Comparison of ENCODE assay signal across 10 cellular contexts in the genomic region with DNA sequence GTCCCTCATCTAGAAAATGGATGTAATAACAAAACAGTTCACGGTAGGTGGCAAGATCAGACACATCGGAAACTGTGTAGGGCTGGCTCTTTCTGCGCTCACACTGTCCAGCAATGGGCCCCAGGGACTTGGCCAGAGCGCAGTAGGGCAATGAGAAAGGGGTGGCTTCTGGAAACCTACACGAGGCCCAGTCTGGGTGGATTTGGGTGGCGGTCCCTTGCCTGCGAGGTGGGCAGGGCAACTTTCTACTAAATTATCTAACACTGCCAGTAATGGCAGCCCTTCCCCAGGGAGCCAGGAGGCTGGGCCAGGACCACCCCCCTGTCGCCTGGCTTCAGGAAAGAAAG. TPM values are rescaled to one million over a fixed set of nuclear protein-coding genes. Genes with fewer than 3 reads are reported as not detected.
A peak's percentile ranks its signal among the peaks of the same experiment; 100 is the strongest.
DNase-seq lines count a peak whose midpoint lies in the region; ATAC-seq and TF ChIP-seq lines count a peak whose summit lies in the region.
"Had no signal": no experiment of that assay in that cellular context is flagged by ENCODE, and none has a peak within 500 bp of the region (broad histone marks: within the 10 kb centered on the region; RNA-seq: fewer than 3 reads in every experiment).

No MANE protein-coding gene starts in this region.

- peaks cover 3% of the 10 kb centered on the region for H3K36me3 Mint-ChIP-seq in endothelial cell (ENCODE audit: low read depth, unreplicated experiment)

- H3K36me3 ChIP-seq in DND-41 (ENCODE audit: insufficient read depth, low read length) (no peaks in the 10 kb centered on the region), PC-3 (ENCODE audit: low read depth, low read length) (no peaks in the 10 kb centered on the region), prostate gland (no peaks in the 10 kb centered on the region)

- H3K27me3 ChIP-seq in DND-41 (ENCODE audit: insufficient read depth, low read length, poor library complexity), result no peaks in the 10 kb centered on the region
- H3K27me3 ChIP-seq in PC-3 (ENCODE audit: low read length), result no peaks in the 10 kb centered on the region
- H3K27me3 ChIP-seq in prostate gland (replicated peaks; ENCODE audit: insufficient read depth), result no peaks in the 10 kb centered on the region

- H3K27ac ChIP-seq in DND-41 (ENCODE audit: low read length), result no peak overlapping the region; the same call in 1 of the 2 replicates
- no peak overlapping the region for H3K27ac ChIP-seq in PC-3 (ENCODE audit: low read length)
- H3K27ac ChIP-seq in prostate gland, result peak overlapping the region; percentile 77 to 80

- ATAC-seq in DND-41 (ENCODE audit: insufficient read depth, low read depth) (no peak), PC-3 (no peak), HG02798 (IDR thresholded peaks at IDR 0.05; ENCODE audit: poor library complexity, unreplicated experiment) (no peak), GM21737 (IDR thresholded peaks at IDR 0.05; ENCODE audit: unreplicated experiment) (no peak), GM18502 (IDR thresholded peaks at IDR 0.05; ENCODE audit: poor library complexity, unreplicated experiment) (no peak)

- no peak for TF ChIP-seq CTCF in DND-41 (IDR thresholded peaks at IDR 0.05; ENCODE audit: borderline replicate concordance, extremely low read depth, low read length, poor library complexity, severe bottlenecking)
- TF ChIP-seq CTCF in PC-3 (conservative IDR thresholded peaks at IDR 0.05; ENCODE audit: low read depth, low read length), result no peak
- no peak for TF ChIP-seq CTCF in endothelial cell (IDR thresholded peaks at IDR 0.05; ENCODE audit: unreplicated experiment)
- no peak for TF ChIP-seq CTCF in prostate gland (IDR thresholded peaks at IDR 0.05)

- H4K20me1 ChIP-seq in DND-41 (ENCODE audit: insufficient read depth, low read length), result peaks cover 17% of the 10 kb centered on the region
- H4K20me1 ChIP-seq in PC-3 (ENCODE audit: low read length), result no peaks in the 10 kb centered on the region

- H3K4me3 ChIP-seq in DND-41 (ENCODE audit: low read depth in 1 of 2, low read length in 2 of 2), result peak overlapping the region in 1 of 2 experiments; percentile 55; a peak in 1 of 4 replicates
- no peak overlapping the region for H3K4me3 ChIP-seq in PC-3 (ENCODE audit: low read length)
- H3K4me3 ChIP-seq in prostate gland, result peak overlapping the region in 1 of 2 donors; percentile 80

- peak overlapping the region; percentile 85 for H3K4me3 Mint-ChIP-seq in endothelial cell (ENCODE audit: unreplicated experiment)

- H3K9me3 Mint-ChIP-seq in endothelial cell (ENCODE audit: unreplicated experiment), result no peaks in the 10 kb centered on the region

- intact Hi-C loops in PC-3 (cut with micrococcal nuclease), result no loop called here
- intact Hi-C loops in prostate gland (cut with DNase I), result loop anchor here (5.0 kb wide), 1 partner anchor 48 kb away; no protein-coding TSS in a partner anchor

- H3K9me3 ChIP-seq in DND-41 (ENCODE audit: insufficient read depth, low read length, severe bottlenecking), result no peaks in the 10 kb centered on the region
- H3K9me3 ChIP-seq in PC-3 (ENCODE audit: low read length), result no peaks in the 10 kb centered on the region
- H3K9me3 ChIP-seq in prostate gland, result no peaks in the 10 kb centered on the region

- H3K4me1 ChIP-seq in DND-41 (ENCODE audit: insufficient read depth, low read length) (peaks cover 50% of the 10 kb centered on the region), PC-3 (ENCODE audit: insufficient read depth, low read length) (peaks cover 67% of the 10 kb centered on the region), prostate gland (replicated peaks) (peaks cover 28% of the 10 kb centered on the region)

- H3K4me1 Mint-ChIP-seq in endothelial cell (ENCODE audit: unreplicated experiment), result peaks cover 26% of the 10 kb centered on the region

- no TSS peak for BruUV-seq in PC-3 (replicated peaks; lab: Mats Ljungman, UMichigan)

- H3K79me2 ChIP-seq in DND-41 (ENCODE audit: insufficient read depth, low read length), result peaks cover 23% of the 10 kb centered on the region
- H3K79me2 ChIP-seq in PC-3 (ENCODE audit: low read length), result peaks cover 32% of the 10 kb centered on the region

- 79% methylated on average over 8 of the region's 8 CpGs for WGBS in prostate gland

- H3K27ac Mint-ChIP-seq in endothelial cell (ENCODE audit: unreplicated experiment), result peak overlapping the region; percentile 42

- no peaks in the 10 kb centered on the region for H3K9me2 ChIP-seq in PC-3 (replicated peaks; ENCODE audit: low read length)

- TF ChIP-seq POLR2A in prostate gland (IDR thresholded peaks at IDR 0.05), result no peak

- H3K9ac ChIP-seq in DND-41 (ENCODE audit: low read depth, low read length) (peak overlapping the region; percentile 52; the same call in 1 of the 2 replicates), PC-3 (ENCODE audit: low read length) (no peak overlapping the region)

- H3F3A ChIP-seq in PC-3 (ENCODE audit: low read length, unreplicated experiment), result no peaks in the 10 kb centered on the region

- DNase-seq in DND-41, result no peak
- DNase-seq in PC-3, result no peak
- no peak for DNase-seq in endothelial cell (ENCODE audit: low spot score)
- no peak for DNase-seq in prostate gland (ENCODE audit: low spot score)
- DNase-seq in inferior parietal cortex (ENCODE audit: extremely low spot score), result no peak
- DNase-seq: activated CD8-positive, alpha-beta memory T cell treated with anti-CD3 and anti-CD28 coated beads, Interleukin-2, amount 50 U/mL, for 4 hours; stimulated activated CD4-positive, alpha-beta T cell treated with anti-CD3 and anti-CD28 coated beads, Interleukin-15, amount 100 ng/mL, for 24 hours had no signal

- POLR2A ChIA-PET in PC-3 (lab: Charles Lee; ENCODE audit: unreplicated experiment), result no interaction called here

- H3K27me3 Mint-ChIP-seq in endothelial cell (ENCODE audit: unreplicated experiment), result peaks cover 20% of the 10 kb centered on the region

- CTCF ChIA-PET in PC-3 (lab: Charles Lee), result interaction anchor here (1.2 kb wide), 1 partner anchor 16 kb away, joined by 4 read pairs; no protein-coding TSS in a partner anchor

- H3K4me2 ChIP-seq in DND-41 (ENCODE audit: insufficient read depth, low read length), result peak overlapping the region; percentile 71
- H3K4me2 ChIP-seq in PC-3 (ENCODE audit: low read length), result peak overlapping the region; percentile 88

- H2AFZ ChIP-seq in DND-41 (ENCODE audit: low read depth, low read length) (peak overlapping the region; percentile 72), PC-3 (ENCODE audit: low read length) (no peak overlapping the region)

RNA-seq across cellular contexts. Expression of gene TNK2, which starts 2.1 kb away (rescaled TPM):
- total RNA-seq in PC-3 (2014; rRNA removed), result 43.7 and 49.3 TPM in 2 replicates
- 135 TPM for total RNA-seq in endothelial cell (ENCODE audit: unreplicated experiment)
- 100 to 1,000 TPM in 1 of 2 donors, 10 to 100 TPM in 1; 34.9 to 100 TPM for total RNA-seq in prostate gland

Comparison
In these comparisons a context has a peak if more than half of its experiments do, and no peak if none do; other contexts are left out.
1. H3K27ac ChIP-seq: peak in prostate gland (2 of 2); none in DND-41 (single experiment) and PC-3 (single experiment).